ENCODE assay signal across 23 cellular contexts in genomic region chr2:82282111-82282882, GRCh38.
DNase-seq lines count a peak whose midpoint lies in the region; ATAC-seq, FAIRE-seq and TF ChIP-seq lines count a peak whose summit lies in the region.
"Had no signal": no experiment of that assay in that cellular context is flagged by ENCODE, and none has a peak within 500 bp of the region (broad histone marks: within the 10 kb centered on the region; RNA-seq: fewer than 3 reads in every experiment).

No MANE protein-coding gene starts in this region.

- ATAC-seq in SK-N-SH treated with all-trans-retinoic acid at 6 μM for 48 hours (no peak), GM12878 (peak; percentile 62)
- ATAC-seq: A549; activated T-cell treated with anti-CD3 and anti-CD28 coated beads, Interleukin-2, amount 50 U/mL, for 4 hours; K562 had no signal

- H3K4me3 ChIP-seq in SK-N-SH (ENCODE audit: low read depth in 2 of 2, low read length in 1 of 2), result no peak overlapping the region
- no peak overlapping the region for H3K4me3 ChIP-seq in GM12878
- no peak overlapping the region for H3K4me3 ChIP-seq in kidney epithelial cell (ENCODE audit: low read depth, low read length)
- H3K4me3 ChIP-seq: A549, heart left ventricle, K562, suprapubic skin had no signal

- DNase-seq in SK-N-SH (no peak), GM12878 (ENCODE audit: low read depth, low spot score) (no peak), kidney epithelial cell (ENCODE audit: low read depth) (no peak), type B pancreatic cell (ENCODE audit: extremely low spot score, unreplicated experiment) (no peak), CD1c-positive myeloid dendritic cell (ENCODE audit: extremely low spot score) (no peak), HFFc6 (no peak)
- no peak for DNase-seq in activated CD4-positive, alpha-beta T cell treated with anti-CD3 and anti-CD28 coated beads, Interleukin-2, amount 50 U/mL, for 48 hours
- DNase-seq: activated naive CD4-positive, alpha-beta T cell treated with anti-CD3 and anti-CD28 coated beads, Interleukin-2, amount 50 U/mL, for 16 hours; activated T-cell treated with anti-CD3 and anti-CD28 coated beads, Interleukin-2, amount 50 U/mL, for 4 hours; GF-D8; heart left ventricle; kidney glomerular epithelial cell; NCI-H2029; NCI-H524; stimulated activated CD4-positive, alpha-beta T cell treated with anti-CD3 and anti-CD28 coated beads, Interleukin-12 subunit alpha, Interleukin-12 subunit beta, amount 100 ng/mL, for 4 hours had no signal

- CTCF ChIA-PET in SK-N-SH (lab: Yijun Ruan, JAX) (interaction anchor here (0.6 kb wide), 1 partner anchor 25 kb away, joined by 3 read pairs; no protein-coding TSS in a partner anchor), GM12878 (lab: Yijun Ruan, JAX) (interaction anchor here (0.9 to 2.0 kb wide), 2 partner anchors 10 to 278 kb away, joined by 3 to 5 read pairs; no protein-coding TSS in a partner anchor)

- TF ChIP-seq CTCF in SK-N-SH (IDR thresholded peaks at IDR 0.05), result peak; percentile 28; the same call in 1 of the 2 replicates
- peak in 1 of 3 experiments; percentile 22; a peak in 2 of 6 replicates for TF ChIP-seq CTCF in GM12878 (IDR thresholded peaks at IDR 0.05 in 2 of 3, conservative IDR thresholded peaks at IDR 0.05 in 1 of 3; ENCODE audit: control insufficient read depth in 2 of 3, extremely low read depth in 1 of 3, insufficient read depth in 1 of 3, low read depth in 3 of 3, low read length in 3 of 3)
- peak; percentile 10 for TF ChIP-seq CTCF in kidney epithelial cell (IDR thresholded peaks at IDR 0.05; ENCODE audit: insufficient read depth, low read length, poor library complexity, severe bottlenecking)
- TF ChIP-seq CTCF in type B pancreatic cell (conservative IDR thresholded peaks at IDR 0.05), result peak; percentile 42
- TF ChIP-seq CTCF in HFFc6 (IDR thresholded peaks at IDR 0.05), result no peak

- H3K9me3 Mint-ChIP-seq in type B pancreatic cell (no peaks in the 10 kb centered on the region), HFFc6 (peaks cover 23% of the 10 kb centered on the region)

- H3K4me1 Mint-ChIP-seq in type B pancreatic cell (ENCODE audit: unreplicated experiment) (no peaks in the 10 kb centered on the region), HFFc6 (ENCODE audit: low read depth) (no peaks in the 10 kb centered on the region)
- H3K4me1 Mint-ChIP-seq: mesothelial cell of epicardium had no signal

- no peaks in the 10 kb centered on the region for H4K20me1 ChIP-seq in SK-N-SH (ENCODE audit: insufficient read depth)
- H4K20me1 ChIP-seq in GM12878 (ENCODE audit: control insufficient read depth, insufficient read depth), result no peaks in the 10 kb centered on the region

- H3K27me3 Mint-ChIP-seq in type B pancreatic cell (peaks cover 4% of the 10 kb centered on the region), HFFc6 (ENCODE audit: insufficient read depth) (no peaks in the 10 kb centered on the region)

- BruUV-seq in GM12878 (replicated peaks; lab: Mats Ljungman, UMichigan), result no TSS peak

- H3K4me3 Mint-ChIP-seq in type B pancreatic cell (no peak overlapping the region), HFFc6 (no peak overlapping the region)
- H3K4me3 Mint-ChIP-seq: activated T-cell treated with anti-CD3 and anti-CD28 coated beads, Interleukin-2, amount 50 U/mL, for 4 hours; mesothelial cell of epicardium had no signal

- TF ChIP-seq RAD21 in SK-N-SH (IDR thresholded peaks at IDR 0.05; ENCODE audit: low read length), result no peak
- TF ChIP-seq RAD21 in GM12878 (IDR thresholded peaks at IDR 0.05; ENCODE audit: insufficient read depth, low read depth, low read length), result no peak

- no peak overlapping the region for H3K27ac Mint-ChIP-seq in type B pancreatic cell
- no peak overlapping the region for H3K27ac Mint-ChIP-seq in HFFc6
- H3K27ac Mint-ChIP-seq: mesothelial cell of epicardium had no signal

- TF ChIP-seq EP300 in SK-N-SH (IDR thresholded peaks at IDR 0.05; ENCODE audit: borderline replicate concordance in 1 of 2, low read depth in 1 of 2, low read length in 1 of 2) (no peak), GM12878 (IDR thresholded peaks at IDR 0.05; ENCODE audit: borderline replicate concordance in 1 of 2, control insufficient read depth in 1 of 2, low read depth in 2 of 2, low read length in 2 of 2) (no peak)

- no peak for FAIRE-seq in GM12878 (lab: Jason Lieb, UNC)
- FAIRE-seq: A549, astrocyte, D721Med, GM12891, K562 had no signal

- POLR2A ChIA-PET in SK-N-SH (lab: Yijun Ruan, JAX), result no interaction called here
- POLR2A ChIA-PET in GM12878 (lab: Charles Lee), result no interaction called here

- no peaks in the 10 kb centered on the region for H3K9me2 ChIP-seq in SK-N-SH

- H3K36me3 ChIP-seq in SK-N-SH (replicated peaks in 1 of 2; ENCODE audit: control insufficient read depth in 1 of 2, insufficient read depth in 2 of 2, low read length in 1 of 2) (no peaks in the 10 kb centered on the region), GM12878 (ENCODE audit: control insufficient read depth in 2 of 2, insufficient read depth in 2 of 2, low read length in 1 of 2) (no peaks in the 10 kb centered on the region), kidney epithelial cell (ENCODE audit: control insufficient read depth, insufficient read depth, low read length) (no peaks in the 10 kb centered on the region)
- H3K36me3 ChIP-seq: heart left ventricle, suprapubic skin had no signal

- RAD21 ChIA-PET in GM12878 (lab: Charles Lee; ENCODE audit: unreplicated experiment), result interaction anchor here (1.0 kb wide), 1 partner anchor 37 kb away, joined by 3 read pairs; no protein-coding TSS in a partner anchor

- H3K9me3 ChIP-seq in SK-N-SH (no peaks in the 10 kb centered on the region), GM12878 (replicated peaks; ENCODE audit: control insufficient read depth, insufficient read depth, low read length) (no peaks in the 10 kb centered on the region)
- H3K9me3 ChIP-seq: heart left ventricle, suprapubic skin had no signal

- in situ Hi-C loops in GM12878 (cut with MboI), result no loop called here

- H3K79me2 ChIP-seq in SK-N-SH (ENCODE audit: insufficient read depth), result no peaks in the 10 kb centered on the region
- H3K79me2 ChIP-seq in GM12878 (ENCODE audit: control insufficient read depth, insufficient read depth, low read length), result no peaks in the 10 kb centered on the region

- H3K4me2 ChIP-seq in SK-N-SH (no peak overlapping the region), GM12878 (ENCODE audit: control insufficient read depth, insufficient read depth) (no peak overlapping the region)
- H3K4me2 ChIP-seq: A549 had no signal

- no peak overlapping the region for H2AFZ ChIP-seq in SK-N-SH (ENCODE audit: low read depth)
- H2AFZ ChIP-seq in GM12878 (ENCODE audit: control insufficient read depth, low read depth, low read length), result no peak overlapping the region

- WGBS in SK-N-SH (ENCODE audit: low lambda C conversion rate), result 47% methylated on average over 16 of the region's 16 CpGs
- WGBS in GM12878 (ENCODE audit: insufficient coverage, insufficient replicate concordance, low lambda C conversion rate, missing lambda C conversion rate), result 43% methylated on average over 16 of the region's 16 CpGs

- H3K27ac ChIP-seq in SK-N-SH (ENCODE audit: low read depth in 2 of 2, low read length in 1 of 2) (no peak overlapping the region), GM12878 (ENCODE audit: control insufficient read depth, insufficient read depth) (no peak overlapping the region)
- H3K27ac ChIP-seq: A549, heart left ventricle, suprapubic skin had no signal

- H3K4me1 ChIP-seq in SK-N-SH (ENCODE audit: control insufficient read depth in 1 of 2, insufficient read depth in 2 of 2, low read depth in 1 of 2, low read length in 1 of 2) (no peaks in the 10 kb centered on the region), GM12878 (ENCODE audit: control insufficient read depth, insufficient read depth, low read length) (no peaks in the 10 kb centered on the region)
- H3K4me1 ChIP-seq: A549, heart left ventricle, suprapubic skin had no signal

- TF ChIP-seq POLR2A in GM12878 (IDR thresholded peaks at IDR 0.05; ENCODE audit: low read depth, low read length), result no peak

- H3K9ac ChIP-seq in SK-N-SH (no peak overlapping the region), GM12878 (ENCODE audit: control insufficient read depth, insufficient read depth, low read length) (no peak overlapping the region)

- H3K27me3 ChIP-seq in SK-N-SH (ENCODE audit: insufficient read depth) (no peaks in the 10 kb centered on the region), GM12878 (replicated peaks in 1 of 2; ENCODE audit: control insufficient read depth in 2 of 2, insufficient read depth in 2 of 2, low read length in 1 of 2) (no peaks in the 10 kb centered on the region), kidney epithelial cell (ENCODE audit: control insufficient read depth, insufficient read depth, low read length) (no peaks in the 10 kb centered on the region)
- H3K27me3 ChIP-seq: heart left ventricle, suprapubic skin had no signal

- H3K36me3 Mint-ChIP-seq in type B pancreatic cell, result no peaks in the 10 kb centered on the region
- no peaks in the 10 kb centered on the region for H3K36me3 Mint-ChIP-seq in HFFc6 (ENCODE audit: low read depth)
- H3K36me3 Mint-ChIP-seq: mesothelial cell of epicardium had no signal

- SMC1A ChIA-PET in GM12878 (lab: Charles Lee; ENCODE audit: uncharacterized antibody, unreplicated experiment), result interaction anchor here (1.0 to 1.2 kb wide), 2 partner anchors 8 to 13 kb away, joined by 4 read pairs; no protein-coding TSS in a partner anchor

- intact Hi-C loops in GM12878 (cut with micrococcal nuclease; ENCODE audit: unreplicated experiment), result no loop called here

- no peaks in the 10 kb centered on the region for H3F3A ChIP-seq in SK-N-SH (replicated peaks; ENCODE audit: insufficient read depth)

TF ChIP-seq in SK-N-SH, 30 proteins besides CTCF, POLR2A, EP300 and RAD21 (continues in another document):
- TF ChIP-seq EZH2phosphoT487 (IDR thresholded peaks at IDR 0.05; ENCODE audit: borderline replicate concordance, low read depth) (no peak), MEF2A (IDR thresholded peaks at IDR 0.05; ENCODE audit: borderline replicate concordance, low read depth) (no peak), RFX5 (IDR thresholded peaks at IDR 0.05; ENCODE audit: low read length) (no peak), YY1 (IDR thresholded peaks at IDR 0.05; ENCODE audit: low read depth) (no peak), MXI1 (IDR thresholded peaks at IDR 0.05; ENCODE audit: low read depth, low read length) (no peak)

TF ChIP-seq in SK-N-SH treated with all-trans-retinoic acid at 6 μM for 48 hours, 23 proteins besides CTCF, POLR2A, EP300 and RAD21 (continues in another document):
- no peak for TF ChIP-seq PPARA (CRISPR knock-in tag; IDR thresholded peaks at IDR 0.05; ENCODE audit: borderline replicate concordance)
- TF ChIP-seq ZNF8 (CRISPR knock-in tag; IDR thresholded peaks at IDR 0.05), result no peak
- TF ChIP-seq ESRRG (CRISPR knock-in tag; IDR thresholded peaks at IDR 0.05), result no peak
- TF ChIP-seq ZNF565 (CRISPR knock-in tag; conservative IDR thresholded peaks at IDR 0.05; ENCODE audit: low read depth), result no peak
- no peak for TF ChIP-seq OSR1 (CRISPR knock-in tag; IDR thresholded peaks at IDR 0.05)

TF ChIP-seq in GM12878, 131 proteins besides CTCF, POLR2A, EP300 and RAD21 (continues in another document):
- no peak for TF ChIP-seq ZNF274 (IDR thresholded peaks at IDR 0.05; ENCODE audit: insufficient read depth, insufficient read length)
- TF ChIP-seq NR2F1 (conservative IDR thresholded peaks at IDR 0.05), result no peak
- TF ChIP-seq KDM1A (IDR thresholded peaks at IDR 0.05; ENCODE audit: borderline replicate concordance), result no peak
- no peak for TF ChIP-seq SUZ12 (IDR thresholded peaks at IDR 0.05; ENCODE audit: unreplicated experiment)
- no peak for TF ChIP-seq BCL11A (IDR thresholded peaks at IDR 0.05; ENCODE audit: low read depth, low read length)
